Comparison of ENCODE assay signal across 8 cellular contexts in the genomic region with DNA sequence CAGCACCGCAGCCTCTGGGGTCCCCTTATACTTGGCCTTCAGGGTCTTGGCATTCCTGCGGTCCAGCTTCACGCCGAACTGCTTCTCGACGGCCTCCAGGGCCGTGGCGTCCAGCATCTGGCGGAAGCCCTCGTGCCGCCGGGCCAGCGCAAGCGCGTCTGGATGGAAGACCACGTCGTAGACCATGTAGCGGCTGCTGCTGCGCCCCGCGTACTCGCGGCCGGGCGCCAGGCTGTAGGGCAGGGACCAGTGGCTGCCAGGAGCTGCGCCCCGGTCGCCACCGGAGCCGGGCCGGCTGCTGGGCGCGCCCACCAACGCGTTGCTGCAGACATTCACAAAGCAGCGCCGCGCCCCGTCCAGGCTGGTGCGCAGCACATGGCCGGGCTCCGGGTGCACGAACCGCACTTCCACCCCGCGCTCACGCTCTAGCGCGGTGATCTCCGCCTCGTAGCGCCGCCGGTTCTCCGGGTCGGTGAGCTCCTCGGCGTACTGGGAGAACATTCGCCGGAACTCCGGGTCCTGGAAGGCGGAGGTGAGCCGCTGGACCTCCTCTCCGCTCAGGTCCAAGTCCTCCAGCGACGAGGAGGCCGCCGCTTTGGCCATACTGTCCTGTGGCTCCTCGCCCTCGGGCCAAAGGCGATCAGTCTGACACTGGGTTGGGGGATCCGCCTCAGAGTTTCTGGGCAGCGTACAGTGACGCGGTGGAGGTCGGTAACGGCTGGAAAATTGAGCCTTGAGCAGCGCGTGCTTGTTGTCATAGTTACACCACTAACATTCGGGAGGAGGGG. TPM values are rescaled to one million over a fixed set of nuclear protein-coding genes. Genes with fewer than 3 reads are reported as not detected.
DNase-seq lines count a peak whose midpoint lies in the region; ATAC-seq and TF ChIP-seq lines count a peak whose summit lies in the region.

A gene with protein sequence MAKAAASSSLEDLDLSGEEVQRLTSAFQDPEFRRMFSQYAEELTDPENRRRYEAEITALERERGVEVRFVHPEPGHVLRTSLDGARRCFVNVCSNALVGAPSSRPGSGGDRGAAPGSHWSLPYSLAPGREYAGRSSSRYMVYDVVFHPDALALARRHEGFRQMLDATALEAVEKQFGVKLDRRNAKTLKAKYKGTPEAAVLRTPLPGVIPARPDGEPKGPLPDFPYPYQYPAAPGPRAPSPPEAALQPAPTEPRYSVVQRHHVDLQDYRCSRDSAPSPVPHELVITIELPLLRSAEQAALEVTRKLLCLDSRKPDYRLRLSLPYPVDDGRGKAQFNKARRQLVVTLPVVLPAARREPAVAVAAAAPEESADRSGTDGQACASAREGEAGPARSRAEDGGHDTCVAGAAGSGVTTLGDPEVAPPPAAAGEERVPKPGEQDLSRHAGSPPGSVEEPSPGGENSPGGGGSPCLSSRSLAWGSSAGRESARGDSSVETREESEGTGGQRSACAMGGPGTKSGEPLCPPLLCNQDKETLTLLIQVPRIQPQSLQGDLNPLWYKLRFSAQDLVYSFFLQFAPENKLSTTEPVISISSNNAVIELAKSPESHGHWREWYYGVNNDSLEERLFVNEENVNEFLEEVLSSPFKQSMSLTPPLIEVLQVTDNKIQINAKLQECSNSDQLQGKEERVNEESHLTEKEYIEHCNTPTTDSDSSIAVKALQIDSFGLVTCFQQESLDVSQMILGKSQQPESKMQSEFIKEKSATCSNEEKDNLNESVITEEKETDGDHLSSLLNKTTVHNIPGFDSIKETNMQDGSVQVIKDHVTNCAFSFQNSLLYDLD (minus strand): TSS at position 698 of the 788 bp plus-strand sequence. CDS start 95 bp downstream, at position 603.

- H3K4me1 Mint-ChIP-seq in T-helper 2 cell treated with Interferon-gamma antibody and Interleukin-4, amounts not matched to agents 5 μg/mL and 100 μg/mL, for 36 hours (ENCODE audit: low read depth), result peaks cover 28% of the 10 kb centered on the region

- H3K4me3 ChIP-seq in astrocyte of the cerebellum (ENCODE audit: low read depth, low read length), result peak within 1 kb of the TSS; percentile 98

- peak; percentile 25 for ATAC-seq in HG02678 (IDR thresholded peaks at IDR 0.05; ENCODE audit: unreplicated experiment)
- peak; percentile 76 for ATAC-seq in sciatic nerve

- H3K27ac Mint-ChIP-seq in T-helper 2 cell treated with Interferon-gamma antibody and Interleukin-4, amounts not matched to agents 5 μg/mL and 100 μg/mL, for 36 hours, result peak within 1 kb of the TSS; percentile 98

- H3K4me3 Mint-ChIP-seq in T-helper 2 cell treated with Interferon-gamma antibody and Interleukin-4, amounts not matched to agents 5 μg/mL and 100 μg/mL, for 36 hours, result peak within 1 kb of the TSS; percentile 99

- H3K9me3 Mint-ChIP-seq in T-helper 2 cell treated with Interferon-gamma antibody and Interleukin-4, amounts not matched to agents 5 μg/mL and 100 μg/mL, for 36 hours, result no peaks in the 10 kb centered on the region

- intact Hi-C loops in sciatic nerve (cut with DNase I), result loop anchor here (5.0 kb wide), 1 partner anchor 133 kb away; a partner anchor contains a TSS

- TF ChIP-seq CTCF in GM13976 (IDR thresholded peaks at IDR 0.05; ENCODE audit: borderline replicate concordance, control extremely low read depth, extremely low read depth, insufficient read depth, missing control alignments) (no peak), astrocyte of the cerebellum (IDR thresholded peaks at IDR 0.05; ENCODE audit: low read depth, low read length, missing control alignments) (no peak)

- DNase-seq in GM13976 (ENCODE audit: low spot score) (peak; percentile 64), NCI-H1092 treated with DMSO at 0.1 percent for 48 hours (lab: John Stamatoyannopoulos, UW) (peak; percentile 68), astrocyte of the cerebellum (ENCODE audit: low read depth) (peak; percentile 31), hepatic stellate cell (ENCODE audit: low spot score) (peak; percentile 78), sciatic nerve (ENCODE audit: low spot score) (peak; percentile 72), middle frontal gyrus (ENCODE audit: extremely low spot score, low spot score) (no peak)
- DNase-seq in T-helper 2 cell treated with Interferon-gamma antibody and Interleukin-4, amounts not matched to agents 5 μg/mL and 100 μg/mL, for 36 hours (ENCODE audit: low spot score), result peak; percentile 62

- peaks cover 27% of the 10 kb centered on the region for H3K36me3 Mint-ChIP-seq in T-helper 2 cell treated with Interferon-gamma antibody and Interleukin-4, amounts not matched to agents 5 μg/mL and 100 μg/mL, for 36 hours (ENCODE audit: low read depth)

- no peaks in the 10 kb centered on the region for H3K27me3 Mint-ChIP-seq in T-helper 2 cell treated with Interferon-gamma antibody and Interleukin-4, amounts not matched to agents 5 μg/mL and 100 μg/mL, for 36 hours (ENCODE audit: low read depth)

- in situ Hi-C loops in GM13976 (cut with MboI; ENCODE audit: low sequenced_read_pairs, unreplicated experiment), result loop anchor here (25.0 kb wide), 2 partner anchors 203 to 478 kb away; a partner anchor contains a TSS
- in situ Hi-C loops in astrocyte of the cerebellum (cut with HindIII; ENCODE audit: low sequenced_read_pairs), result no loop called here

RNA-seq across cellular contexts. Expression of the gene that starts here (rescaled TPM):
- total RNA-seq in sciatic nerve, result 5.1 TPM
